Comparison of ENCODE assay signal across 32 cellular contexts in the genomic region with DNA sequence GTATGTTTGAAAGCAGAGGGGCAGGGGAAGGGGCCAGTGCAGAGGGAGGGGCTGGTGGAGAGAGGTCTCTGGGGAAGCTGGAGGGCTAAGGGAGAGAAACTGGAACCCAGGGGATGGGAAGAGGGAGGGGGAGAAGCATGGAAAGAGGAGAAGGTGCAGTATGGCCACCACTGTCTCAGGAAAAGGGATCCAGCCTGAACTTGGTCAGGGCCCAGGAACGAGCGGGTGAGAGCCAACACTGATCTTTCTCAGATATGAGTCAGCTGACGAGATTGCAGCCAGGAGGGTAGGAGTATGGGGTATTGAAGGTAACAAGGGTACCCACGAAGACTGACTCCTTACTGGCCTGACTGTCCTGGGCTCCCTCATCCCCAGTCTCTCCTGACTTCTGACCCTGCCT. TPM values are rescaled to one million over a fixed set of nuclear protein-coding genes. Genes with fewer than 3 reads are reported as not detected.
"Had no signal": no experiment of that assay in that cellular context is flagged by ENCODE, and none has a peak within 500 bp of the region (broad histone marks: within the 10 kb centered on the region; RNA-seq: fewer than 3 reads in every experiment).

No MANE protein-coding gene starts in this region.

- H3K9ac ChIP-seq: neural progenitor cell had no signal

- H3K9me3 ChIP-seq: breast epithelium, heart left ventricle, lower lobe of right lung, right lobe of liver, tibial nerve had no signal

- FAIRE-seq: colon, small intestine had no signal

- H3K36me3 ChIP-seq: breast epithelium, neural progenitor cell, right lobe of liver had no signal

- H3K4me1 ChIP-seq: breast epithelium, heart left ventricle, lower lobe of right lung, neural progenitor cell had no signal

- H3K4me3 ChIP-seq: breast epithelium, heart left ventricle, lower lobe of right lung, neural progenitor cell, right lobe of liver, tibial nerve had no signal

- H3K9me3 Mint-ChIP-seq: activated CD4-positive, alpha-beta T cell treated with anti-CD3 and anti-CD28 coated beads, Interleukin-2, amount 10 ng/mL, durations not matched to agents 7 days and 5 days; activated CD8-positive, alpha-beta T cell treated with anti-CD3 and anti-CD28 coated beads for 36 hours; activated T-cell treated with anti-CD3 and anti-CD28 coated beads, Interleukin-2, amount 50 U/mL, for 4 hours; activated T-helper 17 cell treated with anti-CD3 and anti-CD28 coated beads, Interleukin-2, amount 50 U/mL, for 72 hours; immature natural killer cell; natural killer cell; neural progenitor cell had no signal

- DNase-seq: activated CD4-positive, alpha-beta T cell treated with anti-CD3 and anti-CD28 coated beads, Interleukin-2, amount 10 ng/mL, durations not matched to agents 7 days and 5 days; activated CD4-positive, CD25-positive, alpha-beta regulatory T cell treated with anti-CD3 and anti-CD28 coated beads, Interleukin-2, amount 50 U/mL, for 72 hours; activated CD8-positive, alpha-beta T cell treated with anti-CD3 and anti-CD28 coated beads for 36 hours; activated gamma-delta T cell treated with Interleukin-2 at 50 U/mL for 16 hours; activated naive CD4-positive, alpha-beta T cell treated with anti-CD3 and anti-CD28 coated beads, Interleukin-2, amount 50 U/mL, for 16 hours; activated T-cell treated with anti-CD3 and anti-CD28 coated beads, Interleukin-2, amount 50 U/mL, for 4 hours; effector memory CD4-positive, alpha-beta T cell; heart left ventricle; immature natural killer cell; lower lobe of right lung; mesenchymal stem cell; natural killer cell; right lobe of liver; small intestine; stimulated activated CD4-positive, alpha-beta T cell treated with anti-CD3 and anti-CD28 coated beads, Interleukin-1b, Interleukin-23, amount 100 ng/mL, for 48 hours; stimulated activated CD4-positive, alpha-beta T cell treated with anti-CD3 and anti-CD28 coated beads, Interleukin-4, amount 100 ng/mL, for 4 hours; stimulated activated CD8-positive, alpha-beta memory T cell treated with anti-CD3 and anti-CD28 coated beads, Interleukin-4, amount 100 ng/mL, for 48 hours; stimulated activated naive CD4-positive, alpha-beta T cell; T-helper 17 cell had no signal

- H3K4me3 Mint-ChIP-seq: activated CD4-positive, alpha-beta T cell treated with anti-CD3 and anti-CD28 coated beads, Interleukin-2, amount 10 ng/mL, durations not matched to agents 7 days and 5 days; activated CD8-positive, alpha-beta T cell treated with anti-CD3 and anti-CD28 coated beads for 36 hours; activated T-cell treated with anti-CD3 and anti-CD28 coated beads, Interleukin-2, amount 50 U/mL, for 4 hours; activated T-helper 17 cell treated with anti-CD3 and anti-CD28 coated beads, Interleukin-2, amount 50 U/mL, for 72 hours; immature natural killer cell; natural killer cell; T-helper 17 cell had no signal

- H3K36me3 Mint-ChIP-seq: natural killer cell, neural progenitor cell had no signal

- H3K4me1 Mint-ChIP-seq: activated CD4-positive, alpha-beta T cell treated with anti-CD3 and anti-CD28 coated beads, Interleukin-2, amount 10 ng/mL, durations not matched to agents 7 days and 5 days; immature natural killer cell; neural progenitor cell had no signal

- H2AFZ ChIP-seq: neural progenitor cell had no signal

- H3K4me2 ChIP-seq: neural progenitor cell had no signal

- H3K27ac Mint-ChIP-seq: activated CD4-positive, alpha-beta T cell treated with anti-CD3 and anti-CD28 coated beads, Interleukin-2, amount 10 ng/mL, durations not matched to agents 7 days and 5 days; activated CD8-positive, alpha-beta T cell treated with anti-CD3 and anti-CD28 coated beads for 36 hours; immature natural killer cell; natural killer cell; T-helper 17 cell had no signal

- H3K27me3 Mint-ChIP-seq: activated CD4-positive, alpha-beta T cell treated with anti-CD3 and anti-CD28 coated beads, Interleukin-2, amount 10 ng/mL, durations not matched to agents 7 days and 5 days; activated CD8-positive, alpha-beta T cell treated with anti-CD3 and anti-CD28 coated beads for 36 hours; activated T-helper 17 cell treated with anti-CD3 and anti-CD28 coated beads, Interleukin-2, amount 50 U/mL, for 72 hours; T-helper 17 cell had no signal

- H3K27ac ChIP-seq: breast epithelium, heart left ventricle, lower lobe of right lung, neural progenitor cell, right lobe of liver had no signal

- ATAC-seq: activated T-cell treated with anti-CD3 and anti-CD28 coated beads, Interleukin-2, amount 50 U/mL, for 4 hours; activated T-helper 17 cell treated with anti-CD3 and anti-CD28 coated beads, Interleukin-2, amount 50 U/mL, for 72 hours; heart left ventricle; left lobe of liver; natural killer cell; right lobe of liver; T-helper 17 cell had no signal

- H3K27me3 ChIP-seq: breast epithelium, heart left ventricle, neural progenitor cell, right lobe of liver, tibial nerve had no signal

RNA-seq across cellular contexts. Expression of a gene that starts 18.0 kb away (rescaled TPM):
- total RNA-seq: activated CD4-positive, alpha-beta T cell treated with anti-CD3 and anti-CD28 coated beads, Interleukin-2, amount 10 ng/mL, durations not matched to agents 7 days and 5 days; fibroblast of lung; T-helper 17 cell had no signal

RNA-seq across cellular contexts. Expression of a gene that starts 18.8 kb away (rescaled TPM):
- total RNA-seq: activated CD4-positive, alpha-beta T cell treated with anti-CD3 and anti-CD28 coated beads, Interleukin-2, amount 10 ng/mL, durations not matched to agents 7 days and 5 days; activated CD8-positive, alpha-beta T cell treated with anti-CD3 and anti-CD28 coated beads for 36 hours; activated T-cell treated with anti-CD3 and anti-CD28 coated beads, Interleukin-2, amount 50 U/mL, for 4 hours; activated T-helper 17 cell treated with anti-CD3 and anti-CD28 coated beads, Interleukin-2, amount 50 U/mL, for 72 hours; breast epithelium; fibroblast of lung; kidney epithelial cell; occipital lobe; temporal lobe; urinary bladder had no signal
- polyA plus RNA-seq: fibroblast of lung, small intestine had no signal

RNA-seq across cellular contexts. Expression of a gene that starts 33.5 kb away (rescaled TPM):
- total RNA-seq: activated CD4-positive, alpha-beta T cell treated with anti-CD3 and anti-CD28 coated beads, Interleukin-2, amount 10 ng/mL, durations not matched to agents 7 days and 5 days; activated CD8-positive, alpha-beta T cell treated with anti-CD3 and anti-CD28 coated beads for 36 hours; activated T-cell treated with anti-CD3 and anti-CD28 coated beads, Interleukin-2, amount 50 U/mL, for 4 hours; activated T-helper 17 cell treated with anti-CD3 and anti-CD28 coated beads, Interleukin-2, amount 50 U/mL, for 72 hours; dermis microvascular lymphatic vessel endothelial cell; fibroblast of lung; heart left ventricle; mononuclear cell; natural killer cell; occipital lobe; T-helper 17 cell; temporal lobe; tibial nerve had no signal
- polyA plus RNA-seq: fibroblast of lung, heart left ventricle, immature natural killer cell had no signal
